Comparison of ENCODE assay signal across 10 cellular contexts in the genomic region with DNA sequence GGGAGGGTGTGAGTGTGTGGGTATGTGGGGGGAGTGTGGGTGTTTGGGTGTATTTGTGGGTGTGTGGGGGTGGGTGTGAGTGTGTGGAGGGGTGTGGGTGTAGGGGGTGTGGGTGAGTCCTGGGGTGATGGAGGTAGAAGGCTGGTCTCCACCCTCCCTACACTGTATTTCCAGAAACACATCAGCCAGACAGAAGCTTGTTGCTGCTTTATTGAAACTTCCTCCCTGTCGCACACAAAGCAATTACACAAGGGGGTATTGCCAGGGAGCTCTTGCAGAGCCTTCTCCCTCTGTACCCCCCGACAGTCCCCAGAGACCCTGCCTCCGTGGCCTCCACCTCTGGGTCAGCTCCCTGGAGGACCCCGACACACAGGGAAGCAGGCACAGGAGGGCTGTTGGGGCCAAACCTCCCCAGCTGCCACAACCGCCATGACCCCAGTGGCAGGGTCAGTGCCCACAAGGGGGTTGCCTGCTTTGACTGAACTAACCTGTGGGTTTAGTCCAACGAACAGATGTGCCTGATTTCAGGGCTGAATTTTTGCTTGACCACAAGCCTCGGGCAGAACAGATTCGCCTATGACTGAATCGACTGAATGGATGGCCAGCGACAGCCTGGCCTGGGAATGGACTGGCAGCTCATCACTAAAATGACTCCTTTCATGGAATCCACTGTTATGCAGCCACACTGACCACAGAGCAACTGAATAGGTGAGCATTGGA.
DNase-seq lines count a peak whose midpoint lies in the region; ATAC-seq and TF ChIP-seq lines count a peak whose summit lies in the region.
"Had no signal": no experiment of that assay in that cellular context is flagged by ENCODE, and none has a peak within 500 bp of the region (broad histone marks: within the 10 kb centered on the region; RNA-seq: fewer than 3 reads in every experiment).

No MANE protein-coding gene starts in this region.

- ATAC-seq in HG03045 (IDR thresholded peaks at IDR 0.05; ENCODE audit: unreplicated experiment) (no peak), SK-N-SH treated with all-trans-retinoic acid at 6 μM for 48 hours (no peak)

- in situ Hi-C loops in GM18951 (cut with MboI; ENCODE audit: low sequenced_read_pairs, unreplicated experiment), result no loop called here

- TF ChIP-seq POLR2A in GM18951 (IDR thresholded peaks at IDR 0.05; ENCODE audit: extremely low read depth, insufficient read depth, insufficient read length), result peak; percentile 32

- DNase-seq in AG20443 (ENCODE audit: low spot score), result peak; percentile 58
- peak; percentile 38 for DNase-seq in SKM-1 treated with dmso at 0.1 percent for 144 hours (lab: John Stamatoyannopoulos, UW; ENCODE audit: unreplicated experiment)
- peak; percentile 75 for DNase-seq in germinal center (ENCODE audit: low spot score)
- no peak for DNase-seq in middle frontal gyrus (ENCODE audit: extremely low spot score, low spot score)
- no peak for DNase-seq in hepatic stellate cell (ENCODE audit: low spot score)
- DNase-seq: activated T-cell treated with anti-CD3 and anti-CD28 coated beads, Interleukin-2, amount 50 U/mL, for 4 hours; NCI-H446 had no signal

TF ChIP-seq in SK-N-SH treated with all-trans-retinoic acid at 6 μM for 48 hours, 23 proteins besides CTCF, POLR2A, EP300 and RAD21:
- TF ChIP-seq PPARA (CRISPR knock-in tag; IDR thresholded peaks at IDR 0.05; ENCODE audit: borderline replicate concordance), result no peak
- TF ChIP-seq CSDC2 (CRISPR knock-in tag; IDR thresholded peaks at IDR 0.05), result no peak
- TF ChIP-seq, protein P1, sequence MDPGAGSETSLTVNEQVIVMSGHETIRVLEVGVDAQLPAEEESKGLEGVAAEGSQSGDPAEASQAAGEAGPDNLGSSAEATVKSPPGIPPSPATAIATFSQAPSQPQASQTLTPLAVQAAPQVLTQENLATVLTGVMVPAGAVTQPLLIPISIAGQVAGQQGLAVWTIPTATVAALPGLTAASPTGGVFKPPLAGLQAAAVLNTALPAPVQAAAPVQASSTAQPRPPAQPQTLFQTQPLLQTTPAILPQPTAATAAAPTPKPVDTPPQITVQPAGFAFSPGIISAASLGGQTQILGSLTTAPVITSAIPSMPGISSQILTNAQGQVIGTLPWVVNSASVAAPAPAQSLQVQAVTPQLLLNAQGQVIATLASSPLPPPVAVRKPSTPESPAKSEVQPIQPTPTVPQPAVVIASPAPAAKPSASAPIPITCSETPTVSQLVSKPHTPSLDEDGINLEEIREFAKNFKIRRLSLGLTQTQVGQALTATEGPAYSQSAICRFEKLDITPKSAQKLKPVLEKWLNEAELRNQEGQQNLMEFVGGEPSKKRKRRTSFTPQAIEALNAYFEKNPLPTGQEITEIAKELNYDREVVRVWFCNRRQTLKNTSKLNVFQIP (CRISPR knock-in tag; IDR thresholded peaks at IDR 0.05; ENCODE audit: borderline replicate concordance, low read depth), result no peak
- no peak for TF ChIP-seq ZNF70 (CRISPR knock-in tag; IDR thresholded peaks at IDR 0.05)
- no peak for TF ChIP-seq RARB (CRISPR knock-in tag; IDR thresholded peaks at IDR 0.05)
- no peak for TF ChIP-seq OSR1 (CRISPR knock-in tag; IDR thresholded peaks at IDR 0.05)
- TF ChIP-seq, protein P2, sequence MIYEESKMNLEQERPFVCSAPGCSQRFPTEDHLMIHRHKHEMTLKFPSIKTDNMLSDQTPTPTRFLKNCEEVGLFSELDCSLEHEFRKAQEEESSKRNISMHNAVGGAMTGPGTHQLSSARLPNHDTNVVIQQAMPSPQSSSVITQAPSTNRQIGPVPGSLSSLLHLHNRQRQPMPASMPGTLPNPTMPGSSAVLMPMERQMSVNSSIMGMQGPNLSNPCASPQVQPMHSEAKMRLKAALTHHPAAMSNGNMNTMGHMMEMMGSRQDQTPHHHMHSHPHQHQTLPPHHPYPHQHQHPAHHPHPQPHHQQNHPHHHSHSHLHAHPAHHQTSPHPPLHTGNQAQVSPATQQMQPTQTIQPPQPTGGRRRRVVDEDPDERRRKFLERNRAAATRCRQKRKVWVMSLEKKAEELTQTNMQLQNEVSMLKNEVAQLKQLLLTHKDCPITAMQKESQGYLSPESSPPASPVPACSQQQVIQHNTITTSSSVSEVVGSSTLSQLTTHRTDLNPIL (CRISPR knock-in tag; IDR thresholded peaks at IDR 0.05; ENCODE audit: low read depth), result no peak
- no peak for TF ChIP-seq GLIS3 (CRISPR knock-in tag; IDR thresholded peaks at IDR 0.05)
- TF ChIP-seq, protein P3, sequence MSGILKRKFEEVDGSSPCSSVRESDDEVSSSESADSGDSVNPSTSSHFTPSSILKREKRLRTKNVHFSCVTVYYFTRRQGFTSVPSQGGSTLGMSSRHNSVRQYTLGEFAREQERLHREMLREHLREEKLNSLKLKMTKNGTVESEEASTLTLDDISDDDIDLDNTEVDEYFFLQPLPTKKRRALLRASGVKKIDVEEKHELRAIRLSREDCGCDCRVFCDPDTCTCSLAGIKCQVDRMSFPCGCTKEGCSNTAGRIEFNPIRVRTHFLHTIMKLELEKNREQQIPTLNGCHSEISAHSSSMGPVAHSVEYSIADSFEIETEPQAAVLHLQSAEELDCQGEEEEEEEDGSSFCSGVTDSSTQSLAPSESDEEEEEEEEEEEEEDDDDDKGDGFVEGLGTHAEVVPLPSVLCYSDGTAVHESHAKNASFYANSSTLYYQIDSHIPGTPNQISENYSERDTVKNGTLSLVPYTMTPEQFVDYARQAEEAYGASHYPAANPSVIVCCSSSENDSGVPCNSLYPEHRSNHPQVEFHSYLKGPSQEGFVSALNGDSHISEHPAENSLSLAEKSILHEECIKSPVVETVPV (CRISPR knock-in tag; IDR thresholded peaks at IDR 0.05), result no peak
- TF ChIP-seq ZFP3 (CRISPR knock-in tag; IDR thresholded peaks at IDR 0.05), result no peak
- TF ChIP-seq, protein P4, sequence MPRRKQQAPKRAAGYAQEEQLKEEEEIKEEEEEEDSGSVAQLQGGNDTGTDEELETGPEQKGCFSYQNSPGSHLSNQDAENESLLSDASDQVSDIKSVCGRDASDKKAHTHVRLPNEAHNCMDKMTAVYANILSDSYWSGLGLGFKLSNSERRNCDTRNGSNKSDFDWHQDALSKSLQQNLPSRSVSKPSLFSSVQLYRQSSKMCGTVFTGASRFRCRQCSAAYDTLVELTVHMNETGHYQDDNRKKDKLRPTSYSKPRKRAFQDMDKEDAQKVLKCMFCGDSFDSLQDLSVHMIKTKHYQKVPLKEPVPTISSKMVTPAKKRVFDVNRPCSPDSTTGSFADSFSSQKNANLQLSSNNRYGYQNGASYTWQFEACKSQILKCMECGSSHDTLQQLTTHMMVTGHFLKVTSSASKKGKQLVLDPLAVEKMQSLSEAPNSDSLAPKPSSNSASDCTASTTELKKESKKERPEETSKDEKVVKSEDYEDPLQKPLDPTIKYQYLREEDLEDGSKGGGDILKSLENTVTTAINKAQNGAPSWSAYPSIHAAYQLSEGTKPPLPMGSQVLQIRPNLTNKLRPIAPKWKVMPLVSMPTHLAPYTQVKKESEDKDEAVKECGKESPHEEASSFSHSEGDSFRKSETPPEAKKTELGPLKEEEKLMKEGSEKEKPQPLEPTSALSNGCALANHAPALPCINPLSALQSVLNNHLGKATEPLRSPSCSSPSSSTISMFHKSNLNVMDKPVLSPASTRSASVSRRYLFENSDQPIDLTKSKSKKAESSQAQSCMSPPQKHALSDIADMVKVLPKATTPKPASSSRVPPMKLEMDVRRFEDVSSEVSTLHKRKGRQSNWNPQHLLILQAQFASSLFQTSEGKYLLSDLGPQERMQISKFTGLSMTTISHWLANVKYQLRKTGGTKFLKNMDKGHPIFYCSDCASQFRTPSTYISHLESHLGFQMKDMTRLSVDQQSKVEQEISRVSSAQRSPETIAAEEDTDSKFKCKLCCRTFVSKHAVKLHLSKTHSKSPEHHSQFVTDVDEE (CRISPR knock-in tag; IDR thresholded peaks at IDR 0.05), result no peak
- TF ChIP-seq ZNF8 (CRISPR knock-in tag; IDR thresholded peaks at IDR 0.05), result no peak
- no peak for TF ChIP-seq ESRRG (CRISPR knock-in tag; IDR thresholded peaks at IDR 0.05)
- TF ChIP-seq SNAI2 (CRISPR knock-in tag; IDR thresholded peaks at IDR 0.05), result no peak
- TF ChIP-seq ZNF565 (CRISPR knock-in tag; conservative IDR thresholded peaks at IDR 0.05; ENCODE audit: low read depth), result no peak

Comparison
In these comparisons a context has a peak if more than half of its experiments do, and no peak if none do; other contexts are left out.
1. DNase-seq: peak in AG20443 (single experiment), SKM-1 treated with dmso at 0.1 percent for 144 hours (single experiment) and germinal center (single experiment); none in middle frontal gyrus (single experiment) and hepatic stellate cell (single experiment).